ENCODE assay signal across 32 cellular contexts in the genomic region with DNA sequence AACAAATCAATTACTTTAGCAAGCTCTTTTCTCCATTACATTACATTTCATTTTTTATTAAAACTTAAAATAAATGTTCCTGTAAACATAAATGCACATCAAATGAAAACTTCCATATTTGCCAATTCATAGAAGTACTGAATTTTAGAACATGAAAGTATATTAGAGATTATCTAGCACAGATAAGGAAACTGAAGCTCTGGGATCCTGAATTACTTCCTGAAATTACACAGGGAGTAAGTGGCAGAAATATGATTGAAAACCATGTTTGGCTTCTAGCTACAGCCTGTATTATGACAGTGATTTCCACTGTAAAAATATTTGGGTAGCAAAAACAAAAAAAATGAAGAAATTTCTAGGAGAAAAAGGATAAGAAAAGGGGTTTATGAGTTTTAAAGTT.
"Had no signal": no experiment of that assay in that cellular context is flagged by ENCODE, and none has a peak within 500 bp of the region (broad histone marks: within the 10 kb centered on the region; RNA-seq: fewer than 3 reads in every experiment).

No MANE protein-coding gene starts in this region.

- H3K9ac ChIP-seq: KMS-11 had no signal

- H3K4me2 ChIP-seq: KMS-11 had no signal

- H3K27ac ChIP-seq: KMS-11 had no signal

- DNase-seq: Karpas-422, Kasumi-1, KBM-7, KG1, MG63, MV-4-11, NCI-H1048, NCI-H1092, NCI-H1092 treated with DMSO at 0.1 percent for 48 hours, NCI-H1105, NCI-H1105 treated with DMSO at 0.1 percent for 48 hours, NCI-H1417, NCI-H1417 treated with DMSO at 0.1 percent for 48 hours, NCI-H1436, NCI-H1436 treated with DMSO at 0.1 percent for 48 hours, NCI-H146, NCI-H1694, NCI-H1694 treated with DMSO at 0.1 percent for 48 hours, NCI-H187, NCI-H187 treated with DMSO at 0.1 percent for 48 hours, NCI-H1930, NCI-H2081 treated with DMSO at 0.1 percent for 48 hours, NCI-H2107, NCI-H2171, NCI-H2171 treated with DMSO at 0.1 percent for 48 hours, NCI-H2227 treated with DMSO at 0.1 percent for 48 hours, NCI-H226, NCI-H345, NCI-H446, NCI-H446 treated with DMSO at 0.1 percent for 48 hours, NCI-H510A had no signal

- H3K36me3 ChIP-seq: MG63 had no signal

- H3K4me3 ChIP-seq: MG63 had no signal

- H3K27me3 ChIP-seq: MG63 had no signal

- H3K9me3 ChIP-seq: MG63 had no signal
